8 cellular contexts compared by ENCODE assay signal in genomic region chr1:97138515-97139032, GRCh38.
A peak's percentile ranks its signal among the peaks of the same experiment; 100 is the strongest.
DNase-seq lines count a peak whose midpoint lies in the region; ATAC-seq and TF ChIP-seq lines count a peak whose summit lies in the region.

No MANE protein-coding gene starts in this region.

- no peaks in the 10 kb centered on the region for H3K9me2 ChIP-seq in Loucy (replicated peaks; ENCODE audit: low read depth, low read length)

- H3K36me3 ChIP-seq in BLaER1 treated with 17β-estradiol and CSF1 and Interleukin-3, amounts not matched to agents 10 nM and 100 nM: peaks cover 0 to 14% (median 0%) of the 10 kb centered on the region in 11 experiments; a peak in 2 of 22 replicates
- H3K36me3 ChIP-seq in Loucy (ENCODE audit: insufficient read depth, low read length): no peaks in the 10 kb centered on the region
- no peaks in the 10 kb centered on the region for H3K36me3 ChIP-seq in right atrium auricular region

- H3K79me2 ChIP-seq in Loucy (ENCODE audit: insufficient read depth, low read length): no peaks in the 10 kb centered on the region

- H4K20me1 ChIP-seq in BLaER1 treated with 17β-estradiol and CSF1 and Interleukin-3, amounts not matched to agents 10 nM and 100 nM: no peaks in the 10 kb centered on the region
- H4K20me1 ChIP-seq in Loucy (ENCODE audit: insufficient read depth, low read length, poor library complexity, severe bottlenecking): no peaks in the 10 kb centered on the region

- no peaks in the 10 kb centered on the region for H3K36me3 Mint-ChIP-seq in activated CD4-positive, alpha-beta T cell treated with anti-CD3 and anti-CD28 coated beads, Interleukin-2, amount 10 ng/mL, durations not matched to agents 24 days and 14 days (ENCODE audit: low read depth)

- no peak overlapping the region for H3K4me3 ChIP-seq in BLaER1 treated with 17β-estradiol and CSF1 and Interleukin-3, amounts not matched to agents 10 nM and 100 nM
- H3K4me3 ChIP-seq in Loucy (ENCODE audit: low read length, poor library complexity, severe bottlenecking) (peak overlapping the region; percentile 42), right atrium auricular region (peak overlapping the region; percentile 5 to 23)

- peaks cover 8 to 15% (median 11%) of the 10 kb centered on the region in 10 experiments; a peak in 18 of 20 replicates for H3K4me1 ChIP-seq in BLaER1 treated with 17β-estradiol and CSF1 and Interleukin-3, amounts not matched to agents 10 nM and 100 nM
- H3K4me1 ChIP-seq in Loucy (ENCODE audit: insufficient read depth, low read length, poor library complexity, severe bottlenecking) (peaks cover 13% of the 10 kb centered on the region), right atrium auricular region (peaks cover 0 to 8% of the 10 kb centered on the region in 2 donors)

- no peaks in the 10 kb centered on the region for H3K9me3 ChIP-seq in BLaER1 treated with 17β-estradiol and CSF1 and Interleukin-3, amounts not matched to agents 10 nM and 100 nM (replicated peaks in 1 of 11)
- H3K9me3 ChIP-seq in Loucy (ENCODE audit: insufficient read depth, low read depth, low read length) (no peaks in the 10 kb centered on the region), right atrium auricular region (no peaks in the 10 kb centered on the region)

- peak overlapping the region; percentile 72 for H2AFZ ChIP-seq in Loucy (ENCODE audit: low read length)

- no peak overlapping the region for H3K27ac Mint-ChIP-seq in activated CD4-positive, alpha-beta T cell treated with anti-CD3 and anti-CD28 coated beads, Interleukin-2, amount 10 ng/mL, durations not matched to agents 24 days and 14 days

- H3K27me3 Mint-ChIP-seq in activated CD4-positive, alpha-beta T cell treated with anti-CD3 and anti-CD28 coated beads, Interleukin-2, amount 10 ng/mL, durations not matched to agents 24 days and 14 days: no peaks in the 10 kb centered on the region

- H3K27ac ChIP-seq in BLaER1 treated with 17β-estradiol and CSF1 and Interleukin-3, amounts not matched to agents 10 nM and 100 nM: peak overlapping the region in 7 of 11 experiments; percentile 18 to 53 (median 33); a peak in 10 of 22 replicates
- H3K27ac ChIP-seq in right atrium auricular region: no peak overlapping the region

- intact Hi-C loops in activated CD4-positive, alpha-beta T cell treated with anti-CD3 and anti-CD28 coated beads, Interleukin-2, amount 10 ng/mL, durations not matched to agents 24 days and 14 days (cut with micrococcal nuclease): loop anchor here (1.0 to 5.0 kb wide), 2 partner anchors 684 to 916 kb away; no protein-coding TSS in a partner anchor

- DNase-seq in right atrium auricular region (ENCODE audit: low spot score): no peak
- no peak for DNase-seq in 8988T
- no peak for DNase-seq in activated CD4-positive, alpha-beta T cell treated with anti-CD3 and anti-CD28 coated beads, Interleukin-2, amount 10 ng/mL, durations not matched to agents 24 days and 14 days
- no peak for DNase-seq in activated T-cell treated with anti-CD3 and anti-CD28 coated beads, Interleukin-2, amount 50 U/mL, for 1 hour
- no peak for DNase-seq in NOMO-1 (lab: John Stamatoyannopoulos, UW; ENCODE audit: unreplicated experiment in 2 of 2)

- H3K4me2 ChIP-seq in BLaER1 treated with 17β-estradiol and CSF1 and Interleukin-3, amounts not matched to agents 10 nM and 100 nM: peak overlapping the region; percentile 4 to 65 (median 54); a peak in 20 of 22 replicates
- peak overlapping the region; percentile 58 for H3K4me2 ChIP-seq in Loucy (ENCODE audit: low read depth, low read length, poor library complexity, severe bottlenecking)

- H3K4me1 Mint-ChIP-seq in activated CD4-positive, alpha-beta T cell treated with anti-CD3 and anti-CD28 coated beads, Interleukin-2, amount 10 ng/mL, durations not matched to agents 24 days and 14 days: peaks cover 3% of the 10 kb centered on the region

- H3F3A ChIP-seq in Loucy (ENCODE audit: low read depth): no peaks in the 10 kb centered on the region

- no peak for TF ChIP-seq CTCF in Loucy (conservative IDR thresholded peaks at IDR 0.05; ENCODE audit: low read length)
- peak in 1 of 2 donors; percentile 1 for TF ChIP-seq CTCF in right atrium auricular region (IDR thresholded peaks at IDR 0.05)

- ATAC-seq in GM21526 (IDR thresholded peaks at IDR 0.05; ENCODE audit: low FRiP score, unreplicated experiment): peak; percentile 7

- no peak overlapping the region for H3K4me3 Mint-ChIP-seq in activated CD4-positive, alpha-beta T cell treated with anti-CD3 and anti-CD28 coated beads, Interleukin-2, amount 10 ng/mL, durations not matched to agents 24 days and 14 days

- H3K9me3 Mint-ChIP-seq in activated CD4-positive, alpha-beta T cell treated with anti-CD3 and anti-CD28 coated beads, Interleukin-2, amount 10 ng/mL, durations not matched to agents 24 days and 14 days: no peaks in the 10 kb centered on the region

- no peak overlapping the region for H3K9ac ChIP-seq in BLaER1 treated with 17β-estradiol and CSF1 and Interleukin-3, amounts not matched to agents 10 nM and 100 nM
- peak overlapping the region; percentile 56 for H3K9ac ChIP-seq in Loucy (ENCODE audit: low read depth, low read length, poor library complexity, severe bottlenecking)

- H3K27me3 ChIP-seq in BLaER1 treated with 17β-estradiol and CSF1 and Interleukin-3, amounts not matched to agents 10 nM and 100 nM: no peaks in the 10 kb centered on the region
- no peaks in the 10 kb centered on the region for H3K27me3 ChIP-seq in Loucy (ENCODE audit: insufficient read depth, low read length, poor library complexity, severe bottlenecking)
- H3K27me3 ChIP-seq in right atrium auricular region: no peaks in the 10 kb centered on the region

Comparison
In these comparisons a context has a peak if more than half of its experiments do, and no peak if none do; other contexts are left out.
1. H3K27ac ChIP-seq: peak in BLaER1 treated with 17β-estradiol and CSF1 and Interleukin-3, amounts not matched to agents 10 nM and 100 nM (7 of 11); none in right atrium auricular region (0 of 2).
2. H3K4me3 ChIP-seq: peak in Loucy (single experiment) and right atrium auricular region (2 of 2); none in BLaER1 treated with 17β-estradiol and CSF1 and Interleukin-3, amounts not matched to agents 10 nM and 100 nM (0 of 10).